30 cellular contexts compared by ENCODE assay signal in the genomic region with DNA sequence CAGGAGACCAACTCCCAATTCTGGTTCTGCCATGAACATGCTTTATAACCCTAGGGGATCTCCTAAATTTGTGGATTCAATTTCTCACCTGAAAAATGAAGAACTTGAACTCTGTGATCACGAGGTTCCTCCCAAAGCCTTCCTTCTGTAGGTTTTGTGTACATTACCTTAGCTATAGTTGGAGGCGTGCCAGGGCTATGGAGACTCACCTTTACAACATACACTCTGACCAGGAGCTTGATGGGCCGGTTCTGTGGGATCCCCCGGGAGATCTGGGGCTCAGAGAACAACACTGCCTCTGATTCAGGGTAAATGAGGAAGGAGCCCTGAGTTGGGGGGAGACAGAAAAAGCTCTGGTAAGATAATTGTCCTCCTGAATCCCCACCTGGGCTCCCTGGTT. TPM values are rescaled to one million over a fixed set of nuclear protein-coding genes. Genes with fewer than 3 reads are reported as not detected.
DNase-seq lines count a peak whose midpoint lies in the region; ATAC-seq, FAIRE-seq and TF ChIP-seq lines count a peak whose summit lies in the region.
"Had no signal": no experiment of that assay in that cellular context is flagged by ENCODE, and none has a peak within 500 bp of the region (broad histone marks: within the 10 kb centered on the region; RNA-seq: fewer than 3 reads in every experiment).

No MANE protein-coding gene starts in this region.

- CTCF ChIA-PET in K562 (lab: Yijun Ruan, JAX; ENCODE audit: low intra/inter-chr PET ratio) = no interaction called here
- CTCF ChIA-PET in activated CD4-positive, alpha-beta T cell treated with anti-CD3 and anti-CD28 coated beads for 36 hours (lab: Charles Lee) = no interaction called here

- ATAC-seq in K562 = no peak
- no peak for ATAC-seq in activated CD4-positive, alpha-beta T cell treated with anti-CD3 and anti-CD28 coated beads for 36 hours
- ATAC-seq: activated CD8-positive, alpha-beta T cell treated with anti-CD3 and anti-CD28 coated beads for 36 hours; heart right ventricle; left lobe of liver; natural killer cell treated with Interleukin-12 subunit alpha and Interleukin-12 subunit beta and Interleukin-15 and Interleukin-18, amount 100 ng/mL, for 72 hours; sciatic nerve had no signal

- H4K20me1 ChIP-seq in K562 (replicated peaks; ENCODE audit: control insufficient read depth, insufficient read depth, low read length) = no peaks in the 10 kb centered on the region

- no peaks in the 10 kb centered on the region for H3K27me3 Mint-ChIP-seq in activated CD4-positive, alpha-beta T cell treated with anti-CD3 and anti-CD28 coated beads for 36 hours
- H3K27me3 Mint-ChIP-seq: activated B cell treated with CpG ODN at 0.5 μM for 24 hours; activated CD8-positive, alpha-beta T cell treated with anti-CD3 and anti-CD28 coated beads for 36 hours had no signal

- WGBS in K562 (ENCODE audit: insufficient coverage, low coverage, missing lambda C conversion rate) = 2% methylated on average over 4 of the region's 4 CpGs
- WGBS in prostate gland = 52% methylated on average over 4 of the region's 4 CpGs

- H2AFZ ChIP-seq in K562 (ENCODE audit: low read depth, low read length) = no peak overlapping the region

- H3K27me3 ChIP-seq in K562 (ENCODE audit: control insufficient read depth in 2 of 2, insufficient read depth in 2 of 2, low read length in 2 of 2) (no peaks in the 10 kb centered on the region; a peak in 1 of 5 replicates), prostate gland (replicated peaks; ENCODE audit: insufficient read depth) (no peaks in the 10 kb centered on the region)
- H3K27me3 ChIP-seq: heart right ventricle, ovary, upper lobe of left lung had no signal

- H3K36me3 Mint-ChIP-seq in activated CD4-positive, alpha-beta T cell treated with anti-CD3 and anti-CD28 coated beads for 36 hours (ENCODE audit: low read depth) = no peaks in the 10 kb centered on the region
- H3K36me3 Mint-ChIP-seq: CD14-positive monocyte had no signal

- intact Hi-C loops in K562 (cut with micrococcal nuclease) (no loop called here), posterior vena cava (cut with DNase I) (no loop called here), prostate gland (cut with DNase I) (no loop called here)
- intact Hi-C loops in activated CD4-positive, alpha-beta T cell treated with anti-CD3 and anti-CD28 coated beads for 36 hours (cut with DNase I, micrococcal nuclease) = no loop called here

- TF ChIP-seq POLR2A in K562 (conservative IDR thresholded peaks at IDR 0.05) (no peak), prostate gland (IDR thresholded peaks at IDR 0.05) (no peak)

- no peak overlapping the region for H3K4me2 ChIP-seq in K562 (ENCODE audit: insufficient read depth, low read length)

- no peak overlapping the region for H3K9ac ChIP-seq in K562 (ENCODE audit: insufficient read depth in 1 of 2, low read depth in 2 of 2, low read length in 2 of 2)

- H3K4me3 ChIP-seq in K562 (no peak overlapping the region), prostate gland (no peak overlapping the region)
- H3K4me3 ChIP-seq: heart right ventricle, ovary, upper lobe of left lung had no signal

- peak; percentile 75 for DNase-seq in DMS53 (lab: John Stamatoyannopoulos, UW)
- DNase-seq in LoVo (ENCODE audit: low spot score) = peak; percentile 85
- no peak for DNase-seq in K562 (ENCODE audit: extremely low read depth in 1 of 4, low spot score in 3 of 4)
- peak; percentile 26 for DNase-seq in posterior vena cava (ENCODE audit: low spot score)
- DNase-seq in NK-92 (lab: John Stamatoyannopoulos, UW; ENCODE audit: unreplicated experiment) = no peak
- DNase-seq in prostate gland (ENCODE audit: low spot score) = no peak
- no peak for DNase-seq in activated CD4-positive, alpha-beta T cell treated with anti-CD3 and anti-CD28 coated beads for 36 hours
- DNase-seq: activated B cell treated with CpG ODN at 0.5 μM for 24 hours; activated CD8-positive, alpha-beta T cell treated with anti-CD3 and anti-CD28 coated beads for 36 hours; activated gamma-delta T cell treated with Interleukin-2 at 50 U/mL for 16 hours; activated T-cell treated with anti-CD3 and anti-CD28 coated beads for 4 hours; dermis blood vessel endothelial cell; heart right ventricle; Karpas-422; NCI-H1092; NCI-H2081; NCI-H524; ovary; stimulated activated CD4-positive, alpha-beta T cell treated with anti-CD3 and anti-CD28 coated beads, Interleukin-15, amount 100 ng/mL, for 24 hours; stimulated activated CD8-positive, alpha-beta memory T cell treated with anti-CD3 and anti-CD28 coated beads, Interleukin-4, amount 100 ng/mL, for 48 hours; T-helper 9 cell; upper lobe of left lung had no signal

- TF ChIP-seq EP300 in K562 (IDR thresholded peaks at IDR 0.05; ENCODE audit: low read length) = no peak

- H3K4me1 ChIP-seq in K562 (replicated peaks in 1 of 2; ENCODE audit: control insufficient read depth in 2 of 2, insufficient read depth in 2 of 2, low read length in 2 of 2) (no peaks in the 10 kb centered on the region), prostate gland (replicated peaks) (no peaks in the 10 kb centered on the region)
- H3K4me1 ChIP-seq: heart right ventricle, upper lobe of left lung had no signal

- H3K4me3 Mint-ChIP-seq in activated CD4-positive, alpha-beta T cell treated with anti-CD3 and anti-CD28 coated beads for 36 hours = no peak overlapping the region
- H3K4me3 Mint-ChIP-seq: activated B cell treated with CpG ODN at 0.5 μM for 24 hours; activated CD8-positive, alpha-beta T cell treated with anti-CD3 and anti-CD28 coated beads for 36 hours; CD14-positive monocyte; natural killer cell treated with Interleukin-12 subunit alpha and Interleukin-12 subunit beta and Interleukin-15 and Interleukin-18, amount 100 ng/mL, for 72 hours had no signal

- H3K27ac ChIP-seq in K562 (ENCODE audit: extremely low read depth, low read depth, low read length) (no peak overlapping the region), prostate gland (no peak overlapping the region)
- H3K27ac ChIP-seq: heart right ventricle, ovary, upper lobe of left lung had no signal

- no peak for TF ChIP-seq RAD21 in K562 (CRISPR knock-in tag; conservative IDR thresholded peaks at IDR 0.05 in 1 of 2, IDR thresholded peaks at IDR 0.05 in 1 of 2)

- no peak overlapping the region for H3K27ac Mint-ChIP-seq in activated CD4-positive, alpha-beta T cell treated with anti-CD3 and anti-CD28 coated beads for 36 hours
- H3K27ac Mint-ChIP-seq: activated B cell treated with CpG ODN at 0.5 μM for 24 hours; activated CD8-positive, alpha-beta T cell treated with anti-CD3 and anti-CD28 coated beads for 36 hours; natural killer cell treated with Interleukin-12 subunit alpha and Interleukin-12 subunit beta and Interleukin-15 and Interleukin-18, amount 100 ng/mL, for 72 hours had no signal

- no peaks in the 10 kb centered on the region for H3K9me1 ChIP-seq in K562 (ENCODE audit: control insufficient read depth, insufficient read depth, low read length)

- no peaks in the 10 kb centered on the region for H3K36me3 ChIP-seq in K562 (ENCODE audit: control insufficient read depth, insufficient read depth, low read length)
- H3K36me3 ChIP-seq in prostate gland = no peaks in the 10 kb centered on the region
- H3K36me3 ChIP-seq: heart right ventricle, ovary, upper lobe of left lung had no signal

- TF ChIP-seq CTCF in K562 (IDR thresholded peaks at IDR 0.05 in 2 of 3, conservative IDR thresholded peaks at IDR 0.05 in 1 of 3; ENCODE audit: insufficient read depth in 2 of 3, low read depth in 1 of 3, low read length in 3 of 3) (no peak), prostate gland (IDR thresholded peaks at IDR 0.05) (no peak)

- no peaks in the 10 kb centered on the region for H3K9me3 Mint-ChIP-seq in activated CD4-positive, alpha-beta T cell treated with anti-CD3 and anti-CD28 coated beads for 36 hours (ENCODE audit: low read depth)
- H3K9me3 Mint-ChIP-seq: natural killer cell treated with Interleukin-12 subunit alpha and Interleukin-12 subunit beta and Interleukin-15 and Interleukin-18, amount 100 ng/mL, for 72 hours had no signal

- in situ Hi-C loops in K562 (cut with MboI) = no loop called here

- H3K79me2 ChIP-seq in K562 (ENCODE audit: control insufficient read depth, insufficient read depth, low read length) = no peaks in the 10 kb centered on the region

- no peaks in the 10 kb centered on the region for H3K9me3 ChIP-seq in K562 (replicated peaks; ENCODE audit: control insufficient read depth, insufficient read depth, low read depth, low read length)
- H3K9me3 ChIP-seq in prostate gland = no peaks in the 10 kb centered on the region
- H3K9me3 ChIP-seq: ovary had no signal

- POLR2A ChIA-PET in K562 (lab: Yijun Ruan, JAX) = interaction anchor here (1.0 kb wide), 1 partner anchor 17 kb away, joined by 5 read pairs; no protein-coding TSS in a partner anchor
- POLR2A ChIA-PET in activated CD4-positive, alpha-beta T cell treated with anti-CD3 and anti-CD28 coated beads for 36 hours (lab: Charles Lee) = interaction anchor here (0.6 kb wide), 1 partner anchor 11 kb away, joined by 3 read pairs; no protein-coding TSS in a partner anchor

- no peak for FAIRE-seq in K562 (lab: Jason Lieb, UNC)
- FAIRE-seq: GM18507, H54 had no signal

- no peaks in the 10 kb centered on the region for H3K4me1 Mint-ChIP-seq in activated CD4-positive, alpha-beta T cell treated with anti-CD3 and anti-CD28 coated beads for 36 hours
- H3K4me1 Mint-ChIP-seq: activated B cell treated with CpG ODN at 0.5 μM for 24 hours, CD14-positive monocyte had no signal

- BruUV-seq in K562 (replicated peaks; lab: Mats Ljungman, UMichigan) = no TSS peak

RNA-seq across cellular contexts. Expression of a gene that starts 34.1 kb away (rescaled TPM):
- 211 and 424 TPM in 2 replicates for total RNA-seq in K562 (2011; cell fraction: chromatin; rRNA removed; ENCODE audit: low replicate concordance)
- total RNA-seq in K562 (2011; cell fraction: nucleolus; rRNA removed) = 454 and 514 TPM in 2 replicates
- total RNA-seq in K562 (2011; cell fraction: nucleoplasm; rRNA removed) = 377 and 412 TPM in 2 replicates
- total RNA-seq in K562 (2014; rRNA removed) = 121 and 137 TPM in 2 replicates
- total RNA-seq in K562 (2014; rRNA removed; fragmentation: Illumina TruSeq; extraction: Trizol) = 117 and 147 TPM in 2 replicates
- total RNA-seq in K562 (2015; rRNA removed; fragmentation: Illumina TruSeq; extraction: Trizol) = 155 and 160 TPM in 2 replicates
- total RNA-seq in K562 (2021) = 176 and 184 TPM in 2 replicates
- polyA plus RNA-seq in K562 (2011; rRNA removed) = 261 and 327 TPM in 2 replicates
- 343 and 366 TPM in 2 replicates for polyA plus RNA-seq in K562 (2011; cell fraction: cytosol; rRNA removed)
- polyA plus RNA-seq in K562 (2011; cell fraction: nucleus; rRNA removed) = 397 and 401 TPM in 2 replicates
- polyA plus RNA-seq in K562 (2012) = 276 and 358 TPM in 2 replicates
- 201 and 212 TPM in 2 replicates for polyA plus RNA-seq in K562 (2014; fragmentation: Illumina TruSeq; extraction: Trizol)
- polyA plus RNA-seq in K562 (2014; fragmentation: Nextera tagmentation; extraction: Ambion mirVana) = 100 to 1,000 TPM; 243 to 278 TPM
- 153 TPM in 2 replicates for polyA plus RNA-seq in K562 (2014; rRNA removed)
- polyA minus RNA-seq in K562 (2011; rRNA and poly(A)+ RNA removed) = 239 and 263 TPM in 2 replicates
- 86.8 and 91.6 TPM in 2 replicates for polyA minus RNA-seq in K562 (2011; cell fraction: cytosol; rRNA and poly(A)+ RNA removed)
- polyA minus RNA-seq in K562 (2011; cell fraction: nucleus; rRNA and poly(A)+ RNA removed) = 43.9 and 62.1 TPM in 2 replicates
- total RNA-seq in posterior vena cava = 100 to 1,000 TPM; 117 to 154 TPM
- 100 to 1,000 TPM; 277 to 282 TPM for total RNA-seq in prostate gland
- total RNA-seq in activated CD4-positive, alpha-beta T cell treated with anti-CD3 and anti-CD28 coated beads for 36 hours = 100 to 1,000 TPM; 109 to 127 TPM

RNA-seq across cellular contexts. Expression of a gene that starts 39.7 kb away (rescaled TPM):
- total RNA-seq in K562 (2011; cell fraction: chromatin; rRNA removed; ENCODE audit: low replicate concordance) = 15.2 and 38.2 TPM in 2 replicates
- total RNA-seq in K562 (2011; cell fraction: nucleolus; rRNA removed) = 39.1 and 46.2 TPM in 2 replicates
- 21.6 and 29.9 TPM in 2 replicates for total RNA-seq in K562 (2011; cell fraction: nucleoplasm; rRNA removed)
- 5.3 and 6.4 TPM in 2 replicates for total RNA-seq in K562 (2014; rRNA removed)
- 2.0 and 2.8 TPM in 2 replicates for total RNA-seq in K562 (2014; rRNA removed; fragmentation: Illumina TruSeq; extraction: Trizol)
- 1.5 and 3.4 TPM in 2 replicates for total RNA-seq in K562 (2015; rRNA removed; fragmentation: Illumina TruSeq; extraction: Trizol)
- 7.2 and 9.6 TPM in 2 replicates for total RNA-seq in K562 (2021)
- 11.4 and 12.2 TPM in 2 replicates for polyA plus RNA-seq in K562 (2011; rRNA removed)
- 16.4 and 27.9 TPM in 2 replicates for polyA plus RNA-seq in K562 (2011; cell fraction: cytosol; rRNA removed)
- 79.8 and 97.3 TPM in 2 replicates for polyA plus RNA-seq in K562 (2011; cell fraction: nucleus; rRNA removed)
- polyA plus RNA-seq in K562 (2012) = 9.4 and 16.3 TPM in 2 replicates
- 3.0 and 3.6 TPM in 2 replicates for polyA plus RNA-seq in K562 (2014; fragmentation: Illumina TruSeq; extraction: Trizol)
- polyA plus RNA-seq in K562 (2014; fragmentation: Nextera tagmentation; extraction: Ambion mirVana) = 1 to 10 TPM; 1.6 to 4.6 TPM
- polyA plus RNA-seq in K562 (2014; rRNA removed) = 6.8 and 8.4 TPM in 2 replicates
- 1.6 and 3.6 TPM in 2 replicates for polyA minus RNA-seq in K562 (2011; rRNA and poly(A)+ RNA removed)
- polyA minus RNA-seq in K562 (2011; cell fraction: cytosol; rRNA and poly(A)+ RNA removed) = 4.5 and 7.3 TPM in 2 replicates
- 11.2 and 12.4 TPM in 2 replicates for polyA minus RNA-seq in K562 (2011; cell fraction: nucleus; rRNA and poly(A)+ RNA removed)
- total RNA-seq in posterior vena cava = 1 to 10 TPM; 2.1 to 2.8 TPM
- 10 to 100 TPM in 1 of 2 donors, under 1 TPM in 1; 0.91 to 10.4 TPM for total RNA-seq in prostate gland
- 1 to 10 TPM; 6.4 to 6.9 TPM for total RNA-seq in activated CD4-positive, alpha-beta T cell treated with anti-CD3 and anti-CD28 coated beads for 36 hours

RNA-seq across cellular contexts. Expression of a gene that starts 46.5 kb away (rescaled TPM):
- not detected in 2 replicates for total RNA-seq in K562 (2011; cell fraction: chromatin; rRNA removed; ENCODE audit: low replicate concordance)
- total RNA-seq in K562 (2011; cell fraction: nucleolus; rRNA removed) = not detected in 2 replicates
- not detected in 2 replicates for total RNA-seq in K562 (2011; cell fraction: nucleoplasm; rRNA removed)
- total RNA-seq in K562 (2014; rRNA removed) (not detected in 2 replicates), K562 (2014; rRNA removed; fragmentation: Illumina TruSeq; extraction: Trizol) (not detected in 2 replicates), K562 (2015; rRNA removed; fragmentation: Illumina TruSeq; extraction: Trizol) (not detected in 2 replicates), K562 (2021) (not detected in 2 replicates), posterior vena cava (not detected), prostate gland (not detected)
- polyA plus RNA-seq in K562 (2011; rRNA removed) (not detected in 2 replicates), K562 (2014; fragmentation: Illumina TruSeq; extraction: Trizol) (not detected in 2 replicates), K562 (2014; fragmentation: Nextera tagmentation; extraction: Ambion mirVana) (not detected), K562 (2014; rRNA removed) (not detected in 2 replicates)
- not detected in 2 replicates for polyA plus RNA-seq in K562 (2011; cell fraction: cytosol; rRNA removed)
- polyA plus RNA-seq in K562 (2011; cell fraction: nucleus; rRNA removed) = not detected in 2 replicates
- not detected in 2 replicates for polyA plus RNA-seq in K562 (2012)
- not detected in 2 replicates for polyA minus RNA-seq in K562 (2011; rRNA and poly(A)+ RNA removed)
- not detected in 2 replicates for polyA minus RNA-seq in K562 (2011; cell fraction: cytosol; rRNA and poly(A)+ RNA removed)
- not detected in 2 replicates for polyA minus RNA-seq in K562 (2011; cell fraction: nucleus; rRNA and poly(A)+ RNA removed)
- total RNA-seq in activated CD4-positive, alpha-beta T cell treated with anti-CD3 and anti-CD28 coated beads for 36 hours = not detected
- total RNA-seq: activated B cell treated with CpG ODN at 0.5 μM for 24 hours; activated CD8-positive, alpha-beta T cell treated with anti-CD3 and anti-CD28 coated beads for 36 hours; dermis blood vessel endothelial cell; G401; heart right ventricle; left lobe of liver; mesenteric fat pad; natural killer cell treated with Interleukin-12 subunit alpha and Interleukin-12 subunit beta and Interleukin-15 and Interleukin-18, amount 100 ng/mL, for 72 hours; ovary; sciatic nerve; upper lobe of left lung had no signal
- polyA plus RNA-seq: CD14-positive monocyte, heart right ventricle, ovary had no signal

Comparison
In these comparisons a context has a peak if more than half of its experiments do, and no peak if none do; other contexts are left out.
1. DNase-seq: peak in DMS53 (single experiment), LoVo (single experiment) and posterior vena cava (single experiment); none in K562 (0 of 4), NK-92 (single experiment), prostate gland (single experiment) and activated CD4-positive, alpha-beta T cell treated with anti-CD3 and anti-CD28 coated beads for 36 hours (single experiment).